In the genomic region with DNA sequence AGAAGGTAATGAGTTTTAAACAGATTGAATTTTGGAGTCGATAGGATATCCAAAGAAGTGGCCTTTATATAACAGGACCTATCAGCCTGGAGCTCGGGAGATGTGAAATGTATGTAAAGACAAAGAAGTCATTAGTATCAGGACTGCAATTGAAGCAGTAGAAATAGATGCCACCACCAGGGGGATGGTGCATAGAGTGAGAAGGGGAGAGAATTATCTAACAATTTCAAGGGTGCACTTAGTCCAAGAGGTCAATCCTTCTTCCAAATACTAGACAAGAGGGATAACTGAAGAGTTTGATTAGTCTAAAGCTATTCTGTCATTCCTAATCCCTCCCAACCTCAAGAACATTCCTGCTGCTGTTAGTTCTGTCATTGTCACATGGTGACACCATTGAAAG, we compare ENCODE assay signal across 14 cellular contexts.
DNase-seq lines count a peak whose midpoint lies in the region; ATAC-seq and TF ChIP-seq lines count a peak whose summit lies in the region.
"Had no signal": no experiment of that assay in that cellular context is flagged by ENCODE, and none has a peak within 500 bp of the region (broad histone marks: within the 10 kb centered on the region; RNA-seq: fewer than 3 reads in every experiment).

No MANE protein-coding gene starts in this region.

- H3K79me2 ChIP-seq in OCI-LY3 (ENCODE audit: low read length) = no peaks in the 10 kb centered on the region

- DNase-seq in ACHN (peak; percentile 24), fibroblast of villous mesenchyme (ENCODE audit: low read depth) (no peak), omental fat pad (ENCODE audit: low spot score) (no peak)
- DNase-seq: activated CD4-positive, alpha-beta T cell treated with anti-CD3 and anti-CD28 coated beads for 4 hours; activated T-cell treated with anti-CD3 and anti-CD28 coated beads, Interleukin-2, amount 50 U/mL, for 72 hours; retina; stimulated activated CD4-positive, alpha-beta T cell treated with anti-CD3 and anti-CD28 coated beads, Interleukin-4, amount 100 ng/mL, for 4 hours; stimulated activated naive CD4-positive, alpha-beta T cell treated with Interleukin-2 at 50 U/mL for 16 hours had no signal

- H3K27ac ChIP-seq in OCI-LY3 (ENCODE audit: low read length) = no peak overlapping the region
- H3K27ac ChIP-seq: BLaER1 had no signal

- H3K9me3 ChIP-seq in OCI-LY3 (ENCODE audit: insufficient read depth, low read length) = no peaks in the 10 kb centered on the region
- H3K9me3 ChIP-seq: BLaER1 had no signal

- no peak overlapping the region for H3K4me2 ChIP-seq in OCI-LY3 (ENCODE audit: low read length)
- H3K4me2 ChIP-seq: BLaER1 had no signal

- H3K4me3 ChIP-seq in OCI-LY3 (ENCODE audit: low read length) (no peak overlapping the region), fibroblast of villous mesenchyme (ENCODE audit: low read depth, low read length) (no peak overlapping the region)
- H3K4me3 ChIP-seq: BLaER1 had no signal

- H2AFZ ChIP-seq in OCI-LY3 (ENCODE audit: low read depth, low read length) = no peak overlapping the region

- no peak overlapping the region for H3K9ac ChIP-seq in OCI-LY3 (ENCODE audit: low read length)
- H3K9ac ChIP-seq: BLaER1 had no signal

- H3K4me1 ChIP-seq in OCI-LY3 (ENCODE audit: low read length) = peaks cover 26% of the 10 kb centered on the region
- H3K4me1 ChIP-seq: BLaER1 had no signal

- peak; percentile 39 for TF ChIP-seq CTCF in GM12873 (IDR thresholded peaks at IDR 0.05; ENCODE audit: insufficient read depth, low read depth, low read length, missing control alignments)
- TF ChIP-seq CTCF in OCI-LY3 (IDR thresholded peaks at IDR 0.05; ENCODE audit: low read depth, low read length) = peak; percentile 23; the same call in 1 of the 2 replicates
- peak; percentile 30 for TF ChIP-seq CTCF in fibroblast of villous mesenchyme (IDR thresholded peaks at IDR 0.05; ENCODE audit: insufficient read depth, low read depth, low read length)
- no peak for TF ChIP-seq CTCF in omental fat pad (IDR thresholded peaks at IDR 0.05)

- H4K20me1 ChIP-seq in OCI-LY3 (ENCODE audit: insufficient read depth, low read length) = no peaks in the 10 kb centered on the region
- H4K20me1 ChIP-seq: BLaER1 had no signal

- H3K36me3 ChIP-seq in OCI-LY3 (replicated peaks; ENCODE audit: low read depth, low read length) = no peaks in the 10 kb centered on the region
- H3K36me3 ChIP-seq: BLaER1 had no signal

- ATAC-seq in omental fat pad (ENCODE audit: low FRiP score) = no peak
- ATAC-seq in GM21528 (IDR thresholded peaks at IDR 0.05; ENCODE audit: low FRiP score, unreplicated experiment) = no peak
- ATAC-seq in GM21423 (IDR thresholded peaks at IDR 0.05; ENCODE audit: unreplicated experiment) = no peak
- ATAC-seq in HG02759 (IDR thresholded peaks at IDR 0.05; ENCODE audit: unreplicated experiment) = no peak
- ATAC-seq: activated T-cell treated with anti-CD3 and anti-CD28 coated beads, Interleukin-2, amount 50 U/mL, for 72 hours had no signal

- no peaks in the 10 kb centered on the region for H3K27me3 ChIP-seq in OCI-LY3 (ENCODE audit: low read depth, low read length)
- H3K27me3 ChIP-seq: BLaER1 had no signal

- in situ Hi-C loops in ACHN (cut with HindIII; ENCODE audit: low pct_ligation_motif_present, low pct_unique_long_range_greater_than_20kb, low sequenced_read_pairs) = no loop called here

Comparison
In these comparisons a context has a peak if more than half of its experiments do, and no peak if none do; other contexts are left out.
1. CTCF ChIP-seq: peak in GM12873 (single experiment), OCI-LY3 (single experiment) and fibroblast of villous mesenchyme (single experiment); none in omental fat pad (0 of 3).